Comparison of ENCODE assay signal across 18 cellular contexts in the genomic region with DNA sequence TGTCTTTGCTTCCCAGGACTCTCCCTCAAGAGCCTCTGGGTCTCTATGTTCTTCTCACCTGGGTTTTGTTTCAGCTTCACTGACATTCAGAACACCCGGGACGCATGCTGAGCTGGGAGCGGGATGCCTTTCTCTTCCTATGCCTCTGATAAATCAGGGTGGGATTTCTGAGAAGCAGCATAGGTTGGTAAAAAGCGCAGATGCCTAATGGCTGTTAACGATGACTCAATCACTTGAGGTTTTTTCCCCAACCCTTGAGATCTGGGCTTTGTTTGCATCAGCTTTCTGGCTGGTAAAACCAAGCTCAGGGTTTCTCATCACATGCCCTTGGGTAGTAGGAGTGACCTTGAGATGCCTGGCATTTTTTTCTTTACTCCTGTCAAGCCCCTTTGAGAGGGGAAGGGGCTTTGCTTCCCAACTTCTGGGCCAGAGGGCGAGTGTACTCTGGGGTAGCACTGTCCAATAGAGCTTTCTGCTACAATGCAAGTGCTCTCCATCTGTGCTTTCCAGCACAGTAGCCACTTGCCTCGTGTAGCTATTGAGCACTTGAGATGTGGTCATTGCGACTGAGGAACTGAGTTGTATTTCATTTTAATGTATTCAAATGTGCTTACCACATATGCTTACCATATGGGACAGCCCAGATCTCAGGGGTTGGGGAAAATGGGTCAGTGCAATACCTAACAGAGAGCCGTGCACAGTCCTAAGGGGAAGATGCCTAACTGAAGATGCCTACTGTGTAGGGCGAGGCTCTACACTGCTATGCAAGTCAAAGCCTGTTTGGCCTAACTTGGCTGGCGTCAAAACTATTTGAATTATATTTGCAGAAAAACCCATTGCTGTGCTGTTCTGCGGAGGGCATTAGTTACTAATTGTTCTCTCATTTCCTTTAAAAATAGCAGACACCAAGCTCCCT.
DNase-seq lines count a peak whose midpoint lies in the region; ATAC-seq lines count a peak whose summit lies in the region.
"Had no signal": no experiment of that assay in that cellular context is flagged by ENCODE, and none has a peak within 500 bp of the region (broad histone marks: within the 10 kb centered on the region; RNA-seq: fewer than 3 reads in every experiment).

No MANE protein-coding gene starts in this region.

- 80 to 84% methylated on average over 12 of the region's 12 CpGs for WGBS in GM23248 (ENCODE audit: low coverage in 1 of 2, low lambda C conversion rate in 2 of 2, missing lambda C conversion rate in 2 of 2), 2 experiments

- H3K79me2 ChIP-seq in GM23248 (ENCODE audit: insufficient read depth), result peaks cover 6% of the 10 kb centered on the region; the same call in 1 of the 2 replicates

- H3K27me3 ChIP-seq in GM23248 (replicated peaks; ENCODE audit: insufficient read depth), result no peaks in the 10 kb centered on the region
- H3K27me3 ChIP-seq: heart left ventricle, suprapubic skin had no signal

- H3K4me3 ChIP-seq in GM23248, result no peak overlapping the region
- H3K4me3 ChIP-seq: esophagus squamous epithelium, heart left ventricle, suprapubic skin had no signal

- H4K20me1 ChIP-seq in GM23248 (ENCODE audit: insufficient read depth), result no peaks in the 10 kb centered on the region

- H3K9me3 ChIP-seq in GM23248 (ENCODE audit: low read depth), result no peaks in the 10 kb centered on the region
- H3K9me3 ChIP-seq: BE2C, esophagus squamous epithelium, heart left ventricle, suprapubic skin had no signal

- no peaks in the 10 kb centered on the region for H3K36me3 ChIP-seq in GM23248 (ENCODE audit: low read depth)
- H3K36me3 ChIP-seq: BE2C, esophagus squamous epithelium, suprapubic skin had no signal

- DNase-seq in DMS79 (lab: John Stamatoyannopoulos, UW), result peak; percentile 81
- peak; percentile 30 for DNase-seq in GM23248
- peak; percentile 10 for DNase-seq in RPMI7951 (ENCODE audit: low read depth)
- peak; percentile 13 for DNase-seq in glomerular visceral epithelial cell (ENCODE audit: extremely low spot score)
- no peak for DNase-seq in HuH-7 (ENCODE audit: low spot score)
- no peak for DNase-seq in putamen (ENCODE audit: low spot score)
- DNase-seq: activated CD8-positive, alpha-beta memory T cell treated with anti-CD3 and anti-CD28 coated beads, Interleukin-2, amount 10 ng/mL, durations not matched to agents 7 days and 5 days; BE2C; esophagus squamous epithelium; heart left ventricle; NCI-H1694; NCI-H446; stimulated activated CD8-positive, alpha-beta memory T cell treated with anti-CD3 and anti-CD28 coated beads, Interleukin-4, amount 100 ng/mL, for 48 hours; T-helper 9 cell had no signal

- ATAC-seq in HG02610 (IDR thresholded peaks at IDR 0.05; ENCODE audit: unreplicated experiment), result no peak
- ATAC-seq: activated CD8-positive, alpha-beta memory T cell treated with anti-CD3 and anti-CD28 coated beads, Interleukin-2, amount 10 ng/mL, durations not matched to agents 7 days and 5 days; activated T-helper 17 cell treated with anti-CD3 and anti-CD28 coated beads, Interleukin-2, amount 50 U/mL, for 72 hours; natural killer cell treated with Interleukin-12 subunit alpha and Interleukin-12 subunit beta and Interleukin-15 and Interleukin-18, amount 100 ng/mL, for 72 hours had no signal

- H3K4me2 ChIP-seq in GM23248 (ENCODE audit: unreplicated experiment), result no peak overlapping the region

- peaks cover 18% of the 10 kb centered on the region for H3K4me1 ChIP-seq in GM23248 (ENCODE audit: insufficient read depth)
- H3K4me1 ChIP-seq: BE2C had no signal

- peaks cover 6% of the 10 kb centered on the region; the same call in 1 of the 2 replicates for H3F3A ChIP-seq in GM23248 (ENCODE audit: insufficient read depth)

- in situ Hi-C loops in GM23248 (cut with MboI), result no loop called here

- no peak overlapping the region for H2AFZ ChIP-seq in GM23248

- H3K27ac ChIP-seq in GM23248, result no peak overlapping the region
- H3K27ac ChIP-seq: esophagus squamous epithelium, heart left ventricle, suprapubic skin had no signal

- no peak overlapping the region for H3K9ac ChIP-seq in GM23248

- H3K9me2 ChIP-seq in GM23248 (ENCODE audit: insufficient read depth), result no peaks in the 10 kb centered on the region

Comparison
In these comparisons a context has a peak if more than half of its experiments do, and no peak if none do; other contexts are left out.
1. DNase-seq: peak in DMS79 (single experiment), GM23248 (single experiment), RPMI7951 (single experiment) and glomerular visceral epithelial cell (single experiment); none in HuH-7 (single experiment) and putamen (single experiment).